8 cellular contexts compared by ENCODE assay signal in genomic region chr4:704971-705277, GRCh38. TPM values are rescaled to one million over a fixed set of nuclear protein-coding genes. Genes with fewer than 3 reads are reported as not detected.
A peak's percentile ranks its signal among the peaks of the same experiment; 100 is the strongest.
DNase-seq lines count a peak whose midpoint lies in the region; ATAC-seq and TF ChIP-seq lines count a peak whose summit lies in the region.

No MANE protein-coding gene starts in this region.

- no peak overlapping the region for H2BK15ac ChIP-seq in H9 (ENCODE audit: low read depth, low read length)

- H4K91ac ChIP-seq in H9 (ENCODE audit: insufficient read length, low read depth, low read length), result no peak overlapping the region

- H3K27me3 Mint-ChIP-seq in H9 (ENCODE audit: low read depth) (peaks cover 24% of the 10 kb centered on the region), WTC11 (ENCODE audit: low read depth) (peaks cover 20% of the 10 kb centered on the region)

- peaks cover 0 to 7% of the 10 kb centered on the region in 2 experiments; a peak in 2 of 5 replicates for H3K9me3 Mint-ChIP-seq in H9
- H3K9me3 Mint-ChIP-seq in WTC11, result peaks cover 11% of the 10 kb centered on the region

- no peak overlapping the region for H2BK120ac ChIP-seq in H9 (ENCODE audit: low read depth, low read length, poor library complexity, severe bottlenecking)

- H3K79me2 ChIP-seq in H9 (ENCODE audit: insufficient read depth, low read length), result peaks cover 17% of the 10 kb centered on the region; the same call in 1 of the 2 replicates

- no peak overlapping the region for H2BK12ac ChIP-seq in H9 (ENCODE audit: insufficient read length, low read depth, low read length)

- intact Hi-C loops in adrenal gland (cut with DNase I), result no loop called here

- ATAC-seq in WTC11, result no peak
- no peak for ATAC-seq in activated CD4-positive, CD25-positive, alpha-beta regulatory T cell treated with anti-CD3 and anti-CD28 coated beads, Interleukin-2, amount 50 U/mL, for 24 hours

- no peak overlapping the region for H3K56ac ChIP-seq in H9 (ENCODE audit: insufficient read length, low read depth, low read length)

- no peak overlapping the region for H2BK20ac ChIP-seq in H9 (ENCODE audit: low read depth, low read length, poor library complexity, severe bottlenecking)

- WGBS in H9 (ENCODE audit: extremely low coverage, insufficient read length, low lambda C conversion rate), result 100% methylated on average over 1 of the region's 1 CpG
- WGBS in adrenal gland, 4 donors, result 89 to 96% (median 93%) methylated on average over 1 of the region's 1 CpG

- no peak overlapping the region for H3K27ac ChIP-seq in H9 (ENCODE audit: insufficient read length, low read depth, low read length)
- peak overlapping the region; percentile 52 for H3K27ac ChIP-seq in skeletal muscle tissue (ENCODE audit: low read depth, low read length)
- H3K27ac ChIP-seq in adrenal gland, result peak overlapping the region in 2 of 5 donors; percentile 78 to 89

- no peak overlapping the region for H3K9ac ChIP-seq in H9 (ENCODE audit: extremely low read depth, insufficient read length, low read length)
- no peak overlapping the region for H3K9ac ChIP-seq in iPS-15b (ENCODE audit: low read depth, low read length)
- peak overlapping the region; percentile 67 to 86 (median 76) for H3K9ac ChIP-seq in skeletal muscle tissue (ENCODE audit: low read depth in 1 of 3, low read length in 3 of 3)

- H3K4me1 ChIP-seq in H9 (ENCODE audit: insufficient read depth, low read length) (no peaks in the 10 kb centered on the region), iPS-15b (ENCODE audit: control insufficient read depth, insufficient read depth, low read length) (no peaks in the 10 kb centered on the region), skeletal muscle tissue (ENCODE audit: control insufficient read depth in 3 of 3, insufficient read depth in 3 of 3, low read length in 3 of 3) (peaks cover 21 to 30% (median 22%) of the 10 kb centered on the region in 3 donors), adrenal gland (replicated peaks in 1 of 2) (peaks cover 22 to 25% of the 10 kb centered on the region in 2 donors)

- H2AK5ac ChIP-seq in H9 (ENCODE audit: insufficient read length, low read length), result no peak overlapping the region

- no peaks in the 10 kb centered on the region for H3K36me3 ChIP-seq in iPS-15b (ENCODE audit: control insufficient read depth, insufficient read depth, low read length)
- peaks cover 0 to 2% (median 0%) of the 10 kb centered on the region in 3 donors for H3K36me3 ChIP-seq in skeletal muscle tissue (ENCODE audit: control insufficient read depth in 3 of 3, insufficient read depth in 3 of 3, low read length in 3 of 3)
- no peaks in the 10 kb centered on the region for H3K36me3 ChIP-seq in adrenal gland (replicated peaks in 1 of 2)

- no peak for TF ChIP-seq POLR2A in adrenal gland (IDR thresholded peaks at IDR 0.05)

- TF ChIP-seq CTCF in H9 (conservative IDR thresholded peaks at IDR 0.05) (no peak), WTC11 (IDR thresholded peaks at IDR 0.05) (no peak), adrenal gland (IDR thresholded peaks at IDR 0.05) (no peak)

- H3K4me2 ChIP-seq in H9 (ENCODE audit: insufficient read depth, insufficient read length, low read length), result peak overlapping the region; percentile 6

- H4K20me1 ChIP-seq in H9 (ENCODE audit: control insufficient read depth, insufficient read depth, insufficient read length), result peaks cover 4% of the 10 kb centered on the region

- no peak overlapping the region for H3K4ac ChIP-seq in H9 (ENCODE audit: low read depth, low read length)

- H3T11ph ChIP-seq in H9 (ENCODE audit: low read length), result no peak overlapping the region

- CTCF ChIA-PET in WTC11 (lab: Charles Lee), result interaction anchor here (0.5 to 1.0 kb wide), 4 partner anchors 20 to 807 kb away, joined by 3 to 14 read pairs (median 4); no protein-coding TSS in a partner anchor

- H3K4me1 Mint-ChIP-seq in H9 (peaks cover 5 to 6% of the 10 kb centered on the region in 2 experiments; a peak in 3 of 4 replicates), WTC11 (peaks cover 10% of the 10 kb centered on the region; the same call in 1 of the 2 replicates)

- no peak overlapping the region for H4K8ac ChIP-seq in H9 (replicated peaks; ENCODE audit: insufficient read length, low read depth, low read length)

- no peak overlapping the region for H2AFZ ChIP-seq in H9 (ENCODE audit: low read length)

- no peak overlapping the region for H3K27ac Mint-ChIP-seq in H9
- no peak overlapping the region for H3K27ac Mint-ChIP-seq in WTC11

- H3K9me3 ChIP-seq in H9 (ENCODE audit: control insufficient read depth, low read depth, low read length) (no peaks in the 10 kb centered on the region), iPS-15b (ENCODE audit: control insufficient read depth, insufficient read depth, low read length) (no peaks in the 10 kb centered on the region), skeletal muscle tissue (ENCODE audit: control insufficient read depth in 3 of 3, low read length in 3 of 3) (no peaks in the 10 kb centered on the region), adrenal gland (replicated peaks in 1 of 3) (no peaks in the 10 kb centered on the region)

- peaks cover 3% of the 10 kb centered on the region for H3K23me2 ChIP-seq in H9 (ENCODE audit: insufficient read length, low read depth, low read length, poor library complexity, severe bottlenecking)

- DNase-seq in H9 (no peak), WTC11 (ENCODE audit: low spot score) (no peak), NCI-H146 treated with DMSO at 0.1 percent for 48 hours (lab: John Stamatoyannopoulos, UW; ENCODE audit: unreplicated experiment) (no peak), adrenal gland (no peak), iPS-NIHi11 (ENCODE audit: low spot score) (no peak)

- H3K27me3 ChIP-seq in H9 (ENCODE audit: insufficient read depth, low read length) (no peaks in the 10 kb centered on the region; the same call in 1 of the 2 replicates), iPS-15b (ENCODE audit: control insufficient read depth, insufficient read depth, low read length) (peaks cover 5% of the 10 kb centered on the region), skeletal muscle tissue (ENCODE audit: control insufficient read depth in 3 of 3, insufficient read depth in 3 of 3, low read length in 3 of 3) (peaks cover 0 to 3% (median 2%) of the 10 kb centered on the region in 3 donors), adrenal gland (no peaks in the 10 kb centered on the region)

- no peak overlapping the region for H3K14ac ChIP-seq in H9 (ENCODE audit: insufficient read depth, low read length)

- no peak overlapping the region for H3K23ac ChIP-seq in H9 (ENCODE audit: insufficient read length, low read depth, low read length)

- peaks cover 13 to 16% (median 14%) of the 10 kb centered on the region in 3 experiments; a peak in 6 of 7 replicates for H3K36me3 Mint-ChIP-seq in H9 (ENCODE audit: insufficient read depth in 1 of 3, low read depth in 3 of 3)
- peaks cover 14% of the 10 kb centered on the region for H3K36me3 Mint-ChIP-seq in WTC11

- H3K18ac ChIP-seq in H9 (ENCODE audit: insufficient read length, low read depth, low read length), result no peak overlapping the region

- H3K4me3 ChIP-seq in iPS-15b (ENCODE audit: low read depth, low read length) (peak overlapping the region; percentile 52), skeletal muscle tissue (ENCODE audit: low read length in 3 of 3) (peak overlapping the region; percentile 77 to 84 (median 83)), adrenal gland (peak overlapping the region in 2 of 4 donors; percentile 51 to 84)

- no peak overlapping the region for H2BK5ac ChIP-seq in H9 (ENCODE audit: insufficient read length, low read length)

- POLR2A ChIA-PET in WTC11 (lab: Charles Lee), result no interaction called here

- H3K4me3 Mint-ChIP-seq in H9 (peak overlapping the region in 1 of 2 experiments; percentile 75; a peak in 2 of 5 replicates), WTC11 (peak overlapping the region; percentile 68; the same call in 1 of the 2 replicates)

- H3K79me1 ChIP-seq in H9 (ENCODE audit: insufficient read depth, low read depth, low read length, poor library complexity, severe bottlenecking), result peaks cover 8% of the 10 kb centered on the region

- no peak overlapping the region for H4K5ac ChIP-seq in H9 (ENCODE audit: insufficient read length, low read depth, low read length)

TF ChIP-seq in WTC11, 78 proteins besides CTCF, POLR2A, EP300 and RAD21:
- TF ChIP-seq, protein P1, sequence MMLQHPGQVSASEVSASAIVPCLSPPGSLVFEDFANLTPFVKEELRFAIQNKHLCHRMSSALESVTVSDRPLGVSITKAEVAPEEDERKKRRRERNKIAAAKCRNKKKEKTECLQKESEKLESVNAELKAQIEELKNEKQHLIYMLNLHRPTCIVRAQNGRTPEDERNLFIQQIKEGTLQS (CRISPR knock-in tag; conservative IDR thresholded peaks at IDR 0.05), result no peak
- no peak for TF ChIP-seq ETV6 (CRISPR knock-in tag; IDR thresholded peaks at IDR 0.05)
- TF ChIP-seq HMGXB4 (CRISPR knock-in tag; IDR thresholded peaks at IDR 0.05), result no peak

RNA-seq across cellular contexts. Expression of gene PCGF3, which starts 0.7 kb away (rescaled TPM):
- 42.6 and 43.1 TPM in 2 replicates for total RNA-seq in H9 (2021)
- total RNA-seq in WTC11 (2021), result 59.2 to 65.7 TPM (median 62.8 TPM) in 3 replicates
- 23.0 TPM for total RNA-seq in skeletal muscle tissue
- 100 to 1,000 TPM in 2 of 8 donors, 10 to 100 TPM in 6; 49.4 to 145 (median 70.7) TPM for total RNA-seq in adrenal gland
- 100 to 1,000 TPM in 1 of 3 donors, 10 to 100 TPM in 2; 26.4 to 178 (median 99.2) TPM for polyA plus RNA-seq in adrenal gland

RNA-seq across cellular contexts. Expression of gene SLC49A3, which starts 16.0 kb away (rescaled TPM):
- 6.8 and 6.9 TPM in 2 replicates for total RNA-seq in H9 (2021)
- 5.8 to 6.8 TPM (median 6.7 TPM) in 3 replicates for total RNA-seq in WTC11 (2021)
- total RNA-seq in skeletal muscle tissue, result 4.2 TPM
- 10 to 100 TPM in 3 of 8 donors, 1 to 10 TPM in 5; 2.4 to 15.0 (median 7.3) TPM for total RNA-seq in adrenal gland
- 10 to 100 TPM in 2 of 3 donors, 1 to 10 TPM in 1; 1.4 to 24.5 (median 11.1) TPM for polyA plus RNA-seq in adrenal gland

RNA-seq across cellular contexts. Expression of gene MYL5, which starts 30.6 kb away (rescaled TPM):
- total RNA-seq in H9 (2021) (18.0 and 18.4 TPM in 2 replicates), WTC11 (2021) (12.1 to 22.2 TPM (median 14.8 TPM) in 3 replicates), skeletal muscle tissue (978 TPM), adrenal gland (10 to 100 TPM in 7 of 8 donors, 1 to 10 TPM in 1; 5.9 to 31.7 (median 18.7) TPM)
- polyA plus RNA-seq in adrenal gland, result 10 to 100 TPM; 13.3 to 77.6 (median 64.4) TPM

RNA-seq across cellular contexts. Expression of gene ATP5ME, which starts 30.8 kb away (rescaled TPM):
- total RNA-seq in H9 (2021), result 425 and 433 TPM in 2 replicates
- 458 to 478 TPM (median 468 TPM) in 3 replicates for total RNA-seq in WTC11 (2021)
- 220 TPM for total RNA-seq in skeletal muscle tissue
- total RNA-seq in adrenal gland, result 100 to 1,000 TPM in 6 of 8 donors, 10 to 100 TPM in 2; 43.4 to 375 (median 296) TPM
- polyA plus RNA-seq in adrenal gland, result 1,000 to 10,000 TPM in 1 of 3 donors, 100 to 1,000 TPM in 2; 501 to 1,353 (median 885) TPM

Comparison
In these comparisons a context has a peak if more than half of its experiments do, and no peak if none do; other contexts are left out.
1. H3K9ac ChIP-seq: peak in skeletal muscle tissue (3 of 3); none in H9 (single experiment) and iPS-15b (single experiment).
2. RNA of gene MYL5, which starts 30.6 kb away (total RNA-seq): 978 TPM in skeletal muscle tissue (single experiment); 12.1 to 22.2 TPM in WTC11, 5.9 to 31.7 TPM in adrenal gland and 18.0 to 18.4 TPM in H9; every median in the first group is over 10 times any median in the second.